In genomic region chr2:86815616-86816015, GRCh38 we compare ENCODE assay signal across 30 cellular contexts. TPM values are rescaled to one million over a fixed set of nuclear protein-coding genes. Genes with fewer than 3 reads are reported as not detected.
DNase-seq lines count a peak whose midpoint lies in the region; ATAC-seq, FAIRE-seq and TF ChIP-seq lines count a peak whose summit lies in the region.
"Had no signal": no experiment of that assay in that cellular context is flagged by ENCODE, and none has a peak within 500 bp of the region (broad histone marks: within the 10 kb centered on the region; RNA-seq: fewer than 3 reads in every experiment).

No MANE protein-coding gene starts in this region.

- H3K9me3 Mint-ChIP-seq in activated naive CD8-positive, alpha-beta T cell treated with anti-CD3 and anti-CD28 coated beads, Interleukin-2, amount 10 ng/mL, durations not matched to agents 7 days and 5 days: no peaks in the 10 kb centered on the region
- H3K9me3 Mint-ChIP-seq in naive thymus-derived CD8-positive, alpha-beta T cell: no peaks in the 10 kb centered on the region
- H3K9me3 Mint-ChIP-seq: activated naive CD4-positive, alpha-beta T cell treated with anti-CD3 and anti-CD28 coated beads, Interleukin-2, amount 50 U/mL, for 24 hours; H9 had no signal

- FAIRE-seq in D721Med (lab: Jason Lieb, UNC): no peak
- FAIRE-seq: astrocyte, G401.6, HepG2 had no signal

- no peaks in the 10 kb centered on the region for H3K9me3 ChIP-seq in T-helper 17 cell (ENCODE audit: control insufficient read depth, low read length, poor library complexity, severe bottlenecking)
- H3K9me3 ChIP-seq: BLaER1, left lung, neutrophil, SK-N-SH, stomach, thyroid gland had no signal

- peak overlapping the region; percentile 86 for H3K27ac Mint-ChIP-seq in activated naive CD8-positive, alpha-beta T cell treated with anti-CD3 and anti-CD28 coated beads, Interleukin-2, amount 10 ng/mL, durations not matched to agents 7 days and 5 days
- peak overlapping the region; percentile 89 to 99 (median 96) for H3K27ac Mint-ChIP-seq in naive thymus-derived CD8-positive, alpha-beta T cell
- no peak overlapping the region for H3K27ac Mint-ChIP-seq in T-helper 17 cell
- H3K27ac Mint-ChIP-seq: activated naive CD4-positive, alpha-beta T cell treated with anti-CD3 and anti-CD28 coated beads, Interleukin-2, amount 50 U/mL, for 24 hours; H9 had no signal

- H3K4me1 Mint-ChIP-seq in activated naive CD8-positive, alpha-beta T cell treated with anti-CD3 and anti-CD28 coated beads, Interleukin-2, amount 10 ng/mL, durations not matched to agents 7 days and 5 days: peaks cover 72% of the 10 kb centered on the region
- peaks cover 51 to 85% (median 81%) of the 10 kb centered on the region in 4 donors for H3K4me1 Mint-ChIP-seq in naive thymus-derived CD8-positive, alpha-beta T cell
- no peaks in the 10 kb centered on the region for H3K4me1 Mint-ChIP-seq in T-helper 17 cell
- H3K4me1 Mint-ChIP-seq: activated naive CD4-positive, alpha-beta T cell treated with anti-CD3 and anti-CD28 coated beads, Interleukin-2, amount 50 U/mL, for 24 hours had no signal

- peaks cover 52% of the 10 kb centered on the region for H3K36me3 Mint-ChIP-seq in activated naive CD8-positive, alpha-beta T cell treated with anti-CD3 and anti-CD28 coated beads, Interleukin-2, amount 10 ng/mL, durations not matched to agents 7 days and 5 days
- H3K36me3 Mint-ChIP-seq in naive thymus-derived CD8-positive, alpha-beta T cell: peaks cover 14 to 72% (median 17%) of the 10 kb centered on the region in 3 donors
- H3K36me3 Mint-ChIP-seq in T-helper 17 cell (ENCODE audit: low read depth): no peaks in the 10 kb centered on the region
- H3K36me3 Mint-ChIP-seq: activated naive CD4-positive, alpha-beta T cell treated with anti-CD3 and anti-CD28 coated beads, Interleukin-2, amount 50 U/mL, for 24 hours had no signal

- H3K27me3 Mint-ChIP-seq in activated naive CD8-positive, alpha-beta T cell treated with anti-CD3 and anti-CD28 coated beads, Interleukin-2, amount 10 ng/mL, durations not matched to agents 7 days and 5 days: no peaks in the 10 kb centered on the region
- no peaks in the 10 kb centered on the region for H3K27me3 Mint-ChIP-seq in naive thymus-derived CD8-positive, alpha-beta T cell
- peaks cover 65% of the 10 kb centered on the region for H3K27me3 Mint-ChIP-seq in T-helper 17 cell

- POLR2A ChIA-PET in activated naive CD8-positive, alpha-beta T cell treated with anti-CD3 and anti-CD28 coated beads, Interleukin-2, amount 10 ng/mL, durations not matched to agents 7 days and 5 days (lab: Charles Lee): interaction anchor here (1.2 to 5.4 kb wide), 4 partner anchors 9 to 29 kb away, joined by 4 to 103 read pairs (median 6); no protein-coding TSS in a partner anchor
- POLR2A ChIA-PET in naive thymus-derived CD8-positive, alpha-beta T cell (lab: Charles Lee): interaction anchor here (1.4 to 5.4 kb wide), 2 partner anchors 11 to 26 kb away, joined by 3 to 142 read pairs; no protein-coding TSS in a partner anchor

- H3K4me3 Mint-ChIP-seq in activated naive CD8-positive, alpha-beta T cell treated with anti-CD3 and anti-CD28 coated beads, Interleukin-2, amount 10 ng/mL, durations not matched to agents 7 days and 5 days: peak overlapping the region; percentile 66
- H3K4me3 Mint-ChIP-seq in naive thymus-derived CD8-positive, alpha-beta T cell: peak overlapping the region; percentile 36 to 84 (median 76)
- no peak overlapping the region for H3K4me3 Mint-ChIP-seq in T-helper 17 cell
- H3K4me3 Mint-ChIP-seq: activated naive CD4-positive, alpha-beta T cell treated with anti-CD3 and anti-CD28 coated beads, Interleukin-2, amount 50 U/mL, for 24 hours; H9 had no signal

- DNase-seq in ACHN (peak; percentile 37), Caki2 (ENCODE audit: low read depth) (peak; percentile 55), T-helper 17 cell (no peak), T1000 (lab: John Stamatoyannopoulos, UW) (no peak), D721Med (ENCODE audit: insufficient read length, low spot score) (no peak)
- DNase-seq in activated naive CD8-positive, alpha-beta T cell treated with anti-CD3 and anti-CD28 coated beads, Interleukin-2, amount 10 ng/mL, durations not matched to agents 7 days and 5 days: no peak
- DNase-seq in naive thymus-derived CD8-positive, alpha-beta T cell: peak in 1 of 10 donors; percentile 60
- DNase-seq: COR-L47; cortex of kidney; effector memory CD4-positive, alpha-beta T cell; glutamatergic neuron; H9; left lung; mesenchymal stem cell; NCI-H1694; NCI-H748 treated with DMSO at 0.1 percent for 48 hours; posterior cingulate gyrus; right cardiac atrium; SK-N-SH; stimulated activated CD4-positive, alpha-beta T cell treated with anti-CD3 and anti-CD28 coated beads, Interleukin-1b, Interleukin-23, amount 100 ng/mL, for 48 hours; stomach; thyroid gland had no signal

- no peak for TF ChIP-seq CTCF in D721Med (IDR thresholded peaks at IDR 0.05; ENCODE audit: insufficient read depth, missing control alignments)

- peak; percentile 69 for ATAC-seq in activated naive CD8-positive, alpha-beta T cell treated with anti-CD3 and anti-CD28 coated beads, Interleukin-2, amount 10 ng/mL, durations not matched to agents 7 days and 5 days (ENCODE audit: low read depth)
- ATAC-seq in naive thymus-derived CD8-positive, alpha-beta T cell: peak; percentile 67 to 68
- ATAC-seq in T-helper 17 cell: no peak
- ATAC-seq: HepG2, left lung, right cardiac atrium, Right ventricle myocardium inferior had no signal

- in situ Hi-C loops in ACHN (cut with HindIII; ENCODE audit: low pct_ligation_motif_present, low pct_unique_long_range_greater_than_20kb, low sequenced_read_pairs): no loop called here
- in situ Hi-C loops in Caki2 (cut with HindIII; ENCODE audit: low pct_unique_long_range_greater_than_20kb, low sequenced_read_pairs): no loop called here

RNA-seq across cellular contexts. Expression of gene CD8A, which starts 24.9 kb away (rescaled TPM):
- total RNA-seq in Caki2 (2014; rRNA removed; shearing (Covaris generic); ENCODE audit: low replicate concordance): not detected in 2 replicates
- 100 to 1,000 TPM; 666 to 683 TPM for total RNA-seq in activated naive CD8-positive, alpha-beta T cell treated with anti-CD3 and anti-CD28 coated beads, Interleukin-2, amount 10 ng/mL, durations not matched to agents 7 days and 5 days
- 100 to 1,000 TPM; 272 to 273 TPM for total RNA-seq in naive thymus-derived CD8-positive, alpha-beta T cell
- polyA plus RNA-seq in naive thymus-derived CD8-positive, alpha-beta T cell: 1,000 to 10,000 TPM in 1 of 3 donors, 100 to 1,000 TPM in 2; 885 to 1,018 (median 934) TPM
- under 1 TPM in 1 of 2 donors, not detected in 1; 0.70 TPM for total RNA-seq in T-helper 17 cell
- total RNA-seq: H9, HepG2 had no signal
- polyA plus RNA-seq: AG04450 had no signal

RNA-seq across cellular contexts. Expression of gene CD8B, which starts 46.1 kb away (rescaled TPM):
- total RNA-seq in Caki2 (2014; rRNA removed; shearing (Covaris generic); ENCODE audit: low replicate concordance): not detected in 2 replicates
- 100 to 1,000 TPM; 475 to 483 TPM for total RNA-seq in activated naive CD8-positive, alpha-beta T cell treated with anti-CD3 and anti-CD28 coated beads, Interleukin-2, amount 10 ng/mL, durations not matched to agents 7 days and 5 days
- total RNA-seq in naive thymus-derived CD8-positive, alpha-beta T cell: 100 to 1,000 TPM; 456 TPM
- polyA plus RNA-seq in naive thymus-derived CD8-positive, alpha-beta T cell: 1,000 to 10,000 TPM; 2,040 to 2,487 (median 2,320) TPM
- total RNA-seq in T-helper 17 cell: not detected
- total RNA-seq: astrocyte, HepG2 had no signal
- polyA plus RNA-seq: AG04450, SK-N-SH had no signal

Comparison
In these comparisons a context has a peak if more than half of its experiments do, and no peak if none do; other contexts are left out.
1. DNase-seq: peak in ACHN (single experiment) and Caki2 (single experiment); none in activated naive CD8-positive, alpha-beta T cell treated with anti-CD3 and anti-CD28 coated beads, Interleukin-2, amount 10 ng/mL, durations not matched to agents 7 days and 5 days (single experiment), T-helper 17 cell (0 of 3), T1000 (single experiment) and D721Med (single experiment).
2. RNA of gene CD8A, which starts 24.9 kb away (total RNA-seq): 666 to 683 TPM in activated naive CD8-positive, alpha-beta T cell treated with anti-CD3 and anti-CD28 coated beads, Interleukin-2, amount 10 ng/mL, durations not matched to agents 7 days and 5 days and 272 to 273 TPM in naive thymus-derived CD8-positive, alpha-beta T cell; 0.70 TPM in T-helper 17 cell and not detected in Caki2; every median in the first group is over 100 times any median in the second.
3. RNA of gene CD8B, which starts 46.1 kb away (total RNA-seq): 475 to 483 TPM in activated naive CD8-positive, alpha-beta T cell treated with anti-CD3 and anti-CD28 coated beads, Interleukin-2, amount 10 ng/mL, durations not matched to agents 7 days and 5 days and 456 TPM in naive thymus-derived CD8-positive, alpha-beta T cell; not detected in T-helper 17 cell and not detected in Caki2; every median in the first group is over 100 times any median in the second.